ENCODE assay signal across 8 cellular contexts in the genomic region with DNA sequence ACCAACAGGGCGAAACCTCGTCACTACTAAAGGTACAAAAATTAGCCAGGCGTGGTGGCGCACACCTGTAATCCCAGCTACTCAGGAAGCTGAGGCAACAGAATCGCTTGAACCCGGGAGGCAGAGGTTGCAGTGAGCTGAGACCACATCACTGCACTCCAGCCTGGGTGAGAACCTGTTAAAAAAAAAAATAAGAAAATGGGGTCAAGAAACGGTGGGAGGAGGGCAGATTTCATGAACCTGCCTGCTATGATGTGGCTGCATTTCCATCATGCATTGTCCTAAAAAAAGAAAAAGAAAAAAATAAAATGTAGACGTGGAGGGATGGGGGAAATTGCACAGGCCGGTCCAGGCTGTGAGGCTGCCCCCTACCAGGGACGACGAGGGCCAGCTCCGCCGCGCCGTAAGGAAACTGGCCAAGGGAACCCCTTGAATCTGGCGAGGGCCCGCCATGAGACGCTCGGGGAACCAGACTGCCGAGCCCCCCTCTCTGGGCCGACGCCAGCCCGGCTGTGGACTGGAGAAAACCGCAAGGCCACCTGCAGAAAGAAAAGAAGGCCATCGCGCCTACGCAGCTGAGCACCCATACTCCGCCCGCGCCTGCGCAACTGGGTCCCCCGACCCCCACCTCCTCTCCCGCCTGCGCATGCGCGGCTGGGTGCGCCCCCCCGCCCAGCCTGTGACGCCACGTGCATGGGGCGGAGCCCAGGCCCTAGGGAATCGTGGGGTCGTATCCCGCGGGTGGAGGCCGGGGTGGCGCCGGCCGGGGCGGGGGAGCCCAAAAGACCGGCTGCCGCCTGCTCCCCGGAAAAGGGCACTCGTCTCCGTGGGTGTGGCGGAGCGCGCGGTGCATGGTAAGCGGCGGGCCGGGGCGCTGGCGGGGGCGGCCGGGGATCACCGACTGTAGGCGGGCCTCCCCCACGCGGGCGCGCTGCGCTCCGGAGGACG. TPM values are rescaled to one million over a fixed set of nuclear protein-coding genes. Genes with fewer than 3 reads are reported as not detected.
DNase-seq lines count a peak whose midpoint lies in the region; ATAC-seq and TF ChIP-seq lines count a peak whose summit lies in the region.

Gene ENTPD6 (plus strand): TSS at position 699 of the 948 bp plus-strand sequence. CDS start 10,825 bp downstream, outside the sequence.

- peaks cover 22% of the 10 kb centered on the region for H3K4me1 ChIP-seq in CD4-positive, CD25-positive, alpha-beta regulatory T cell (ENCODE audit: control insufficient read depth, insufficient read depth, low read length, poor library complexity, severe bottlenecking)
- peaks cover 16 to 22% of the 10 kb centered on the region in 2 donors for H3K4me1 ChIP-seq in duodenal mucosa (ENCODE audit: control insufficient read depth in 1 of 2, insufficient read depth in 2 of 2, low read length in 2 of 2)
- peaks cover 24% of the 10 kb centered on the region for H3K4me1 ChIP-seq in lower lobe of right lung

- H3K9ac ChIP-seq in duodenal mucosa (ENCODE audit: low read depth in 1 of 2, low read length in 2 of 2), result peak within 1 kb of the TSS; percentile 95

- H3K9me3 Mint-ChIP-seq in CD4-positive, CD25-positive, alpha-beta regulatory T cell, result no peaks in the 10 kb centered on the region
- no peaks in the 10 kb centered on the region for H3K9me3 Mint-ChIP-seq in activated CD4-positive, alpha-beta memory T cell treated with anti-CD3 and anti-CD28 coated beads, Interleukin-2, amount 10 ng/mL, durations not matched to agents 7 days and 5 days

- TF ChIP-seq CTCF in lower lobe of right lung (IDR thresholded peaks at IDR 0.05), result no peak

- H3K4me3 Mint-ChIP-seq in CD4-positive, CD25-positive, alpha-beta regulatory T cell, result peak within 1 kb of the TSS; percentile 84 to 93 (median 89)
- H3K4me3 Mint-ChIP-seq in activated CD4-positive, alpha-beta memory T cell treated with anti-CD3 and anti-CD28 coated beads, Interleukin-2, amount 10 ng/mL, durations not matched to agents 7 days and 5 days, result peak within 1 kb of the TSS; percentile 88

- DNase-seq in CD4-positive, CD25-positive, alpha-beta regulatory T cell, result peak; percentile 89 to 94 (median 92)
- DNase-seq in NCI-H774 (lab: John Stamatoyannopoulos, UW), result peak; percentile 85
- DNase-seq in activated CD4-positive, alpha-beta memory T cell treated with anti-CD3 and anti-CD28 coated beads, Interleukin-2, amount 10 ng/mL, durations not matched to agents 7 days and 5 days, result peak; percentile 89
- DNase-seq in lower lobe of right lung, result peak; percentile 92
- DNase-seq in stimulated activated CD4-positive, alpha-beta T cell treated with anti-CD3 and anti-CD28 coated beads, TNF-alpha, amount 100 ng/mL, for 1 hour (ENCODE audit: low read depth in 3 of 3, low spot score in 1 of 3), result peak; percentile 88 to 93 (median 89)

- no peaks in the 10 kb centered on the region for H3K36me3 ChIP-seq in CD4-positive, CD25-positive, alpha-beta regulatory T cell (ENCODE audit: control insufficient read depth, insufficient read depth, low read length)
- H3K36me3 ChIP-seq in duodenal mucosa (ENCODE audit: control insufficient read depth in 1 of 2, insufficient read depth in 2 of 2, low read length in 2 of 2), result peaks cover 0 to 3% of the 10 kb centered on the region in 2 donors
- H3K36me3 ChIP-seq in lower lobe of right lung, result no peaks in the 10 kb centered on the region

- H3K27me3 ChIP-seq in CD4-positive, CD25-positive, alpha-beta regulatory T cell (ENCODE audit: control insufficient read depth, insufficient read depth, low read length), result no peaks in the 10 kb centered on the region
- H3K27me3 ChIP-seq in duodenal mucosa (ENCODE audit: control insufficient read depth in 1 of 2, insufficient read depth in 2 of 2, low read length in 2 of 2) (no peaks in the 10 kb centered on the region), lower lobe of right lung (ENCODE audit: low read depth) (no peaks in the 10 kb centered on the region)

- peak within 1 kb of the TSS; percentile 80 for H3K27ac ChIP-seq in CD4-positive, CD25-positive, alpha-beta regulatory T cell (ENCODE audit: insufficient read depth, low read length, poor library complexity, severe bottlenecking)
- peak within 1 kb of the TSS; percentile 89 for H3K27ac ChIP-seq in duodenal mucosa (ENCODE audit: low read depth, low read length)
- peak within 1 kb of the TSS; percentile 92 for H3K27ac ChIP-seq in lower lobe of right lung

- CTCF ChIA-PET in activated CD4-positive, alpha-beta memory T cell treated with anti-CD3 and anti-CD28 coated beads, Interleukin-2, amount 10 ng/mL, durations not matched to agents 7 days and 5 days (lab: Charles Lee), result interaction anchor here (0.5 to 1.1 kb wide), 4 partner anchors 28 to 284 kb away, joined by 3 to 4 read pairs (median 3); partner anchors contain the start of gene PYGB

- peaks cover 17% of the 10 kb centered on the region for H3K27me3 Mint-ChIP-seq in CD4-positive, CD25-positive, alpha-beta regulatory T cell
- no peaks in the 10 kb centered on the region for H3K27me3 Mint-ChIP-seq in activated CD4-positive, alpha-beta memory T cell treated with anti-CD3 and anti-CD28 coated beads, Interleukin-2, amount 10 ng/mL, durations not matched to agents 7 days and 5 days

- POLR2A ChIA-PET in activated CD4-positive, alpha-beta memory T cell treated with anti-CD3 and anti-CD28 coated beads, Interleukin-2, amount 10 ng/mL, durations not matched to agents 7 days and 5 days (lab: Charles Lee), result interaction anchor here (1.3 to 4.0 kb wide), 5 partner anchors 28 to 196 kb away, joined by 3 to 22 read pairs (median 4); partner anchors contain the start of genes ABHD12, ACSS1 and PYGB

- peak within 1 kb of the TSS; percentile 72 for H3K4me3 ChIP-seq in CD4-positive, CD25-positive, alpha-beta regulatory T cell (ENCODE audit: low read depth, low read length)
- H3K4me3 ChIP-seq in duodenal mucosa (ENCODE audit: low read depth in 1 of 2, low read length in 2 of 2), result peak within 1 kb of the TSS; percentile 87 to 97
- H3K4me3 ChIP-seq in lower lobe of right lung, result peak within 1 kb of the TSS; percentile 86

- ATAC-seq in CD4-positive, CD25-positive, alpha-beta regulatory T cell (ENCODE audit: low read depth in 2 of 2), result peak; percentile 79 to 81
- ATAC-seq in GM19397 (IDR thresholded peaks at IDR 0.05; ENCODE audit: unreplicated experiment) (peak; percentile 84), HG03565 (IDR thresholded peaks at IDR 0.05; ENCODE audit: unreplicated experiment) (peak; percentile 60), lower lobe of right lung (peak; percentile 97 to 98)

- no peaks in the 10 kb centered on the region for H3K36me3 Mint-ChIP-seq in CD4-positive, CD25-positive, alpha-beta regulatory T cell
- peaks cover 6% of the 10 kb centered on the region for H3K36me3 Mint-ChIP-seq in activated CD4-positive, alpha-beta memory T cell treated with anti-CD3 and anti-CD28 coated beads, Interleukin-2, amount 10 ng/mL, durations not matched to agents 7 days and 5 days (ENCODE audit: low read depth)

- H3K27ac Mint-ChIP-seq in CD4-positive, CD25-positive, alpha-beta regulatory T cell, result peak within 1 kb of the TSS; percentile 95 to 96 (median 95)
- peak within 1 kb of the TSS; percentile 59 for H3K27ac Mint-ChIP-seq in activated CD4-positive, alpha-beta memory T cell treated with anti-CD3 and anti-CD28 coated beads, Interleukin-2, amount 10 ng/mL, durations not matched to agents 7 days and 5 days

- peaks cover 0 to 46% (median 35%) of the 10 kb centered on the region in 4 donors for H3K4me1 Mint-ChIP-seq in CD4-positive, CD25-positive, alpha-beta regulatory T cell
- H3K4me1 Mint-ChIP-seq in activated CD4-positive, alpha-beta memory T cell treated with anti-CD3 and anti-CD28 coated beads, Interleukin-2, amount 10 ng/mL, durations not matched to agents 7 days and 5 days, result peaks cover 33% of the 10 kb centered on the region

- no peaks in the 10 kb centered on the region for H3K9me3 ChIP-seq in CD4-positive, CD25-positive, alpha-beta regulatory T cell (ENCODE audit: control insufficient read depth in 2 of 2, low read length in 2 of 2)
- H3K9me3 ChIP-seq in duodenal mucosa (ENCODE audit: control insufficient read depth in 1 of 2, low read length in 2 of 2), result no peaks in the 10 kb centered on the region
- H3K9me3 ChIP-seq in lower lobe of right lung, result no peaks in the 10 kb centered on the region

- intact Hi-C loops in lower lobe of right lung (cut with DNase I), result no loop called here

RNA-seq across cellular contexts. Expression of gene ENTPD6, which starts in this region (rescaled TPM):
- 68.0 TPM for total RNA-seq in CD4-positive, CD25-positive, alpha-beta regulatory T cell
- 10 to 100 TPM; 27.2 to 36.5 (median 30.6) TPM for polyA plus RNA-seq in CD4-positive, CD25-positive, alpha-beta regulatory T cell
- 10 to 100 TPM; 47.7 to 48.2 TPM for total RNA-seq in activated CD4-positive, alpha-beta memory T cell treated with anti-CD3 and anti-CD28 coated beads, Interleukin-2, amount 10 ng/mL, durations not matched to agents 7 days and 5 days
- total RNA-seq in lower lobe of right lung, result 64.5 TPM

Comparison
In these comparisons a context has a peak if more than half of its experiments do, and no peak if none do; other contexts are left out.
1. Peak in every context shown above with its lines: DNase-seq, ATAC-seq, H3K4me3 ChIP-seq and H3K27ac ChIP-seq.